In the genomic region with DNA sequence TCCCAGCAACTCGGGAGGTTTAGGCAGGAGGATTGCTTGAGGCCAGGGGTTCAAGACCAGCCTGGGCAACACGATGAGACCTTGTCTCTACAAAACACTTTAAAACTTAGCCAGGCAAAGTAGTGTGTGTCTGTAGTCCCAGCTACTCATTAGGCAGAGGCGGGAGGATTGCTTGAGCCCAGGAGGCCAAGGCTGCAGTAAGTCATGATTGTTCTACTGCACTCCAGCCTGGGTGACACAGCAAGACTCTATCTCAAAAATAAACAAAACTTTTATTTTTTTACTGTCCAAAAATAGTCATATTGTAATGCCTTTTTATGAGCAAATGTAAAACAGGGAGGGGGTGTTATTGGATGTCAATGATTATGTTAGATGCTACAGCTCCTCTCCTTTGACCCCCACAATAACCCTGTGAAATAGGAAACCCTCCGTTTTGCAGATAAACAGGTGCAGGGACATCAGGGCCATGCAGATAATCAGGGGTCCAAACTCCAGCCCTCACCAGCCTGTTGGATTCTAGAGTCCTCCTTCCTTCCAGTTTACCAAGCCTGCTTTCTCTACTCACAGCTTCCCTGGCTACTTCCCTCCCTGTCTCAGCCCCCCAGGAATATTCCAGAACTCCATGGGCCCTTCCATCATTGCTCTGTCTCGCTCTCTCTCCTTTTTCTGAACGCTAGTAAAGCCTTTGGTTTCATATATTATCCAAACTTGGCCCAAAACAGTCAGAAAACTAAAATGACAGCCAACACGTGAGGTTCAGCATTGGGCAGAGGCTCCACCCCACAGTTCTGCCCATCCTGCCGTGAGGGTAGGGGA, we compare ENCODE assay signal across 18 cellular contexts.
"Had no signal": no experiment of that assay in that cellular context is flagged by ENCODE, and none has a peak within 500 bp of the region (broad histone marks: within the 10 kb centered on the region; RNA-seq: fewer than 3 reads in every experiment).

No MANE protein-coding gene starts in this region.

- H2AFZ ChIP-seq: neural progenitor cell had no signal

- H3K27me3 ChIP-seq: pancreas had no signal

- ATAC-seq: pancreas, T-cell had no signal

- FAIRE-seq: endothelial cell of umbilical vein, pancreas had no signal

- H3K36me3 ChIP-seq: neural progenitor cell, pancreas had no signal

- H3K9me3 ChIP-seq: pancreas had no signal

- H3K4me3 ChIP-seq: neural progenitor cell, pancreas had no signal

- H3K9ac ChIP-seq: neural progenitor cell had no signal

- DNase-seq: activated CD4-positive, CD25-positive, alpha-beta regulatory T cell treated with anti-CD3 and anti-CD28 coated beads, Interleukin-2, amount 50 U/mL, for 72 hours; activated naive CD8-positive, alpha-beta T cell treated with anti-CD3 and anti-CD28 coated beads, Interleukin-2, amount 10 ng/mL, durations not matched to agents 7 days and 5 days; central memory CD4-positive, alpha-beta T cell; cortex of kidney; effector CD4-positive, alpha-beta T cell; islet precursor cell; midbrain; pancreas; retina; stimulated activated CD4-positive, alpha-beta T cell treated with anti-CD3 and anti-CD28 coated beads, Interleukin-15, amount 100 ng/mL, for 24 hours; stimulated activated CD4-positive, alpha-beta T cell treated with anti-CD3 and anti-CD28 coated beads, Interleukin-4, amount 100 ng/mL, for 1 hour; stimulated activated naive CD4-positive, alpha-beta T cell; substantia nigra; T-cell; T1000; trophoblast cell had no signal

- H3K4me2 ChIP-seq: neural progenitor cell had no signal

- H3K27ac ChIP-seq: neural progenitor cell, pancreas had no signal

- H3K4me1 ChIP-seq: neural progenitor cell, pancreas had no signal
